In genomic region chr9:125269014-125269397, GRCh38 we compare ENCODE assay signal across 17 cellular contexts.
"Had no signal": no experiment of that assay in that cellular context is flagged by ENCODE, and none has a peak within 500 bp of the region (broad histone marks: within the 10 kb centered on the region; RNA-seq: fewer than 3 reads in every experiment).

No MANE protein-coding gene starts in this region.

- H3K27me3 Mint-ChIP-seq: naive thymus-derived CD4-positive, alpha-beta T cell; stimulated activated naive CD8-positive, alpha-beta T cell treated with anti-CD3 and anti-CD28 coated beads, Interleukin-15, Interleukin-2, amounts not matched to agents 100 ng/mL and 50 ng/mL, for 24 hours had no signal

- H3K27ac ChIP-seq: gastrocnemius medialis had no signal

- ATAC-seq: esophagus mucosa; gastrocnemius medialis; left lobe of liver; naive thymus-derived CD4-positive, alpha-beta T cell had no signal

- H3K27me3 ChIP-seq: gastrocnemius medialis, heart right ventricle had no signal

- H3K9me3 ChIP-seq: gastrocnemius medialis, heart right ventricle had no signal

- H3K4me3 ChIP-seq: gastrocnemius medialis, heart right ventricle, lung, smooth muscle cell had no signal

- H3K4me3 Mint-ChIP-seq: nephron progenitor cell; stimulated activated naive CD8-positive, alpha-beta T cell treated with anti-CD3 and anti-CD28 coated beads, Interleukin-15, Interleukin-2, amounts not matched to agents 100 ng/mL and 50 ng/mL, for 24 hours had no signal

- H3K9me3 Mint-ChIP-seq: naive thymus-derived CD4-positive, alpha-beta T cell; nephron progenitor cell; stimulated activated naive CD8-positive, alpha-beta T cell treated with anti-CD3 and anti-CD28 coated beads, Interleukin-15, Interleukin-2, amounts not matched to agents 100 ng/mL and 50 ng/mL, for 24 hours had no signal

- H3K4me2 ChIP-seq: smooth muscle cell had no signal

- DNase-seq: central memory CD4-positive, alpha-beta T cell; effector memory CD4-positive, alpha-beta T cell; gastrocnemius medialis; heart right ventricle; islet precursor cell; mesendoderm; naive thymus-derived CD4-positive, alpha-beta T cell; nephron progenitor cell; posterior cingulate gyrus; right cardiac atrium; stimulated activated CD4-positive, alpha-beta T cell treated with anti-CD3 and anti-CD28 coated beads, Interleukin-2, amount 100 ng/mL, for 48 hours; trophoblast cell had no signal
